2 cellular contexts compared by ENCODE assay signal in genomic region chr10:35331894-35332640, GRCh38.
TF ChIP-seq lines count a peak whose summit lies in the region.

No MANE protein-coding gene starts in this region.

TF ChIP-seq in A549, 52 proteins besides CTCF, POLR2A, EP300 and RAD21 (continued from another document and continues in another):
- TF ChIP-seq REST (IDR thresholded peaks at IDR 0.05): no peak
- no peak for TF ChIP-seq NR3C1 (IDR thresholded peaks at IDR 0.05)
- no peak for TF ChIP-seq HEYL (CRISPR knock-in tag; IDR thresholded peaks at IDR 0.05)
- no peak for TF ChIP-seq BCL3 (IDR thresholded peaks at IDR 0.05)
- no peak for TF ChIP-seq PHF8 (IDR thresholded peaks at IDR 0.05; ENCODE audit: borderline replicate concordance, low read depth)
- TF ChIP-seq CEBPB (IDR thresholded peaks at IDR 0.05): peak; percentile 91 to 97
- peak; percentile 85 for TF ChIP-seq HES2 (IDR thresholded peaks at IDR 0.05)
- peak; percentile 87 to 91; a peak in 4 of 5 replicates for TF ChIP-seq JUN (IDR thresholded peaks at IDR 0.05)
- TF ChIP-seq KDM1A (IDR thresholded peaks at IDR 0.05; ENCODE audit: low read depth): no peak
- TF ChIP-seq JUNB (IDR thresholded peaks at IDR 0.05): peak; percentile 95
- TF ChIP-seq MAX (IDR thresholded peaks at IDR 0.05): peak; percentile 61; the same call in 1 of the 2 replicates
- no peak for TF ChIP-seq CHD2 (IDR thresholded peaks at IDR 0.05; ENCODE audit: low read length, partially characterized antibody)
- TF ChIP-seq HDAC2 (IDR thresholded peaks at IDR 0.05): no peak
- no peak for TF ChIP-seq NPAS2 (CRISPR knock-in tag; IDR thresholded peaks at IDR 0.05; ENCODE audit: borderline replicate concordance)
- TF ChIP-seq ZNF302 (CRISPR knock-in tag; IDR thresholded peaks at IDR 0.05): no peak
- TF ChIP-seq ZC3H11A (IDR thresholded peaks at IDR 0.05): no peak; the same call in 1 of the 2 replicates
- TF ChIP-seq MAZ (IDR thresholded peaks at IDR 0.05; ENCODE audit: borderline replicate concordance, low read depth, low read length): no peak
- no peak for TF ChIP-seq CHD4 (IDR thresholded peaks at IDR 0.05; ENCODE audit: borderline replicate concordance)
- no peak for TF ChIP-seq HMGXB4 (CRISPR knock-in tag; IDR thresholded peaks at IDR 0.05; ENCODE audit: borderline replicate concordance)
- TF ChIP-seq RNF2 (IDR thresholded peaks at IDR 0.05; ENCODE audit: borderline replicate concordance, low read depth): no peak
- TF ChIP-seq MAFK (IDR thresholded peaks at IDR 0.05; ENCODE audit: partially characterized antibody): peak; percentile 56
- no peak for TF ChIP-seq SREBF2 (IDR thresholded peaks at IDR 0.05)
- TF ChIP-seq PBX3 (IDR thresholded peaks at IDR 0.05): no peak
- TF ChIP-seq TFCP2L1 (CRISPR knock-in tag; IDR thresholded peaks at IDR 0.05): no peak
- no peak for TF ChIP-seq HOXB5 (CRISPR knock-in tag; IDR thresholded peaks at IDR 0.05)

TF ChIP-seq in HEK293, 187 proteins besides CTCF, POLR2A, EP300 and RAD21 (continued from another document and continues in another):
- TF ChIP-seq FEZF1 (tag by site-specific recombination; IDR thresholded peaks at IDR 0.05) (no peak), ZNF843 (tag by site-specific recombination; IDR thresholded peaks at IDR 0.05) (no peak), INSM2 (tag by site-specific recombination; IDR thresholded peaks at IDR 0.05) (0 out of 2 replicates have a peak, but pooled peaks have one; percentile 33), ZNF473 (tag by site-specific recombination; IDR thresholded peaks at IDR 0.05) (no peak), ZBTB10 (tag by site-specific recombination; IDR thresholded peaks at IDR 0.05) (no peak), ZEB2 (tag by site-specific recombination; IDR thresholded peaks at IDR 0.05) (peak; percentile 72), ZFP69B (tag by site-specific recombination; IDR thresholded peaks at IDR 0.05) (0 out of 2 replicates have a peak, but pooled peaks have one; percentile 50), ZNF341 (tag by site-specific recombination; IDR thresholded peaks at IDR 0.05; ENCODE audit: low read depth) (no peak), ZNF768 (tag by site-specific recombination; IDR thresholded peaks at IDR 0.05) (no peak), ZNF433 (tag by site-specific recombination; IDR thresholded peaks at IDR 0.05; ENCODE audit: low read depth) (no peak), ZBTB44 (tag by site-specific recombination; IDR thresholded peaks at IDR 0.05) (0 out of 2 replicates have a peak, but pooled peaks have one; percentile 28), ELK4 (IDR thresholded peaks at IDR 0.05; ENCODE audit: borderline replicate concordance, low read depth, low read length) (no peak), SP7 (tag by site-specific recombination; IDR thresholded peaks at IDR 0.05) (peak; percentile 46; the same call in 1 of the 2 replicates), ZBTB8A (tag by site-specific recombination; IDR thresholded peaks at IDR 0.05) (no peak), PRDM6 (tag by site-specific recombination; IDR thresholded peaks at IDR 0.05) (peak; percentile 42; the same call in 1 of the 2 replicates), ATF2 (tag by site-specific recombination; IDR thresholded peaks at IDR 0.05; ENCODE audit: low read depth) (no peak), SCRT2 (tag by site-specific recombination; IDR thresholded peaks at IDR 0.05) (no peak), ZNF23 (tag by site-specific recombination; IDR thresholded peaks at IDR 0.05; ENCODE audit: borderline replicate concordance) (no peak), OSR2 (tag by site-specific recombination; IDR thresholded peaks at IDR 0.05) (0 out of 2 replicates have a peak, but pooled peaks have one; percentile 22), ZNF335 (tag by site-specific recombination; conservative IDR thresholded peaks at IDR 0.05) (peak; percentile 13; the same call in 1 of the 2 replicates), TRIM28 (IDR thresholded peaks at IDR 0.05; ENCODE audit: borderline replicate concordance, low read length) (0 out of 2 replicates have a peak, but pooled peaks have one; percentile 26), YY1 (tag by site-specific recombination; IDR thresholded peaks at IDR 0.05) (no peak), ZNF132 (tag by site-specific recombination; IDR thresholded peaks at IDR 0.05; ENCODE audit: borderline replicate concordance) (no peak), ZNF518A (tag by site-specific recombination; conservative IDR thresholded peaks at IDR 0.05; ENCODE audit: low read depth) (0 out of 2 replicates have a peak, but pooled peaks have one; percentile 22), PRDM10 (tag by site-specific recombination; IDR thresholded peaks at IDR 0.05) (peak; percentile 71), MZF1 (tag by site-specific recombination; IDR thresholded peaks at IDR 0.05; ENCODE audit: borderline replicate concordance) (peak; percentile 86; the same call in 1 of the 2 replicates), ZNF629 (tag by site-specific recombination; IDR thresholded peaks at IDR 0.05) (peak; percentile 72)
